ENCODE assay signal across 39 cellular contexts in genomic region chr2:192347542-192347941, GRCh38.
"Had no signal": no experiment of that assay in that cellular context is flagged by ENCODE, and none has a peak within 500 bp of the region (broad histone marks: within the 10 kb centered on the region; RNA-seq: fewer than 3 reads in every experiment).

No MANE protein-coding gene starts in this region.

- H3K36me3 ChIP-seq: adrenal gland, brain microvascular endothelial cell, breast epithelium, cardiac muscle cell had no signal

- H3K27ac Mint-ChIP-seq: activated B cell treated with CpG ODN at 0.5 μM for 24 hours; activated CD4-positive, alpha-beta memory T cell treated with anti-CD3 and anti-CD28 coated beads, Interleukin-2, amount 10 ng/mL, durations not matched to agents 7 days and 5 days; activated CD4-positive, alpha-beta T cell treated with anti-CD3 and anti-CD28 coated beads, Interleukin-2, amount 10 ng/mL, durations not matched to agents 7 days and 5 days; activated CD8-positive, alpha-beta memory T cell treated with anti-CD3 and anti-CD28 coated beads, Interleukin-2, amount 10 ng/mL, durations not matched to agents 7 days and 5 days; activated CD8-positive, alpha-beta T cell treated with anti-CD3 and anti-CD28 coated beads, Interleukin-2, amount 10 ng/mL, durations not matched to agents 7 days and 5 days; activated naive CD4-positive, alpha-beta T cell treated with anti-CD3 and anti-CD28 coated beads for 36 hours; activated naive CD4-positive, alpha-beta T cell treated with anti-CD3 and anti-CD28 coated beads, Interleukin-2, amount 50 U/mL, for 72 hours; activated naive CD8-positive, alpha-beta T cell treated with anti-CD3 and anti-CD28 coated beads for 36 hours; activated T-cell treated with anti-CD3 and anti-CD28 coated beads, Interleukin-2, amount 50 U/mL, for 24 hours; activated T-helper 1 cell treated with anti-CD3 and anti-CD28 coated beads, Interleukin-12 subunit alpha, Interleukin-12 subunit beta, Interleukin-2, Interleukin-4 antibody, amounts not matched to agents 30 ng/mL and 10 ng/mL and 1 ng/mL, durations not matched to agents 14 hours and 24 hours and 36 hours; activated T-helper 17 cell treated with anti-CD3 and anti-CD28 coated beads, Interleukin-2, amount 50 U/mL, for 72 hours; T-helper 1 cell treated with Interleukin-12 subunit alpha and Interleukin-12 subunit beta and Interleukin-4 antibody, amounts not matched to agents 30 μg/mL and 1 μg/mL, for 36 hours; T-helper 2 cell treated with Interferon-gamma antibody and Interleukin-4, amounts not matched to agents 5 μg/mL and 100 μg/mL, for 36 hours had no signal

- H3K4me3 ChIP-seq: adrenal gland, body of pancreas, breast epithelium, cardiac muscle cell had no signal

- H3K27ac ChIP-seq: adrenal gland, body of pancreas, brain microvascular endothelial cell, breast epithelium, cardiac muscle cell, VCaP had no signal

- H3K27me3 ChIP-seq: adrenal gland, body of pancreas, brain microvascular endothelial cell, breast epithelium, cardiac muscle cell had no signal

- ATAC-seq: activated CD8-positive, alpha-beta memory T cell treated with anti-CD3 and anti-CD28 coated beads, Interleukin-2, amount 10 ng/mL, durations not matched to agents 7 days and 5 days; activated CD8-positive, alpha-beta T cell treated with anti-CD3 and anti-CD28 coated beads, Interleukin-2, amount 10 ng/mL, durations not matched to agents 7 days and 5 days; activated naive CD4-positive, alpha-beta T cell treated with anti-CD3 and anti-CD28 coated beads, Interleukin-2, amount 50 U/mL, for 72 hours; activated T-helper 17 cell treated with anti-CD3 and anti-CD28 coated beads, Interleukin-2, amount 50 U/mL, for 72 hours; body of pancreas had no signal

- H3K4me1 ChIP-seq: adrenal gland, body of pancreas, breast epithelium had no signal

- DNase-seq: activated B cell treated with CpG ODN at 0.5 μM for 24 hours; activated CD4-positive, alpha-beta memory T cell treated with anti-CD3 and anti-CD28 coated beads, Interleukin-2, amount 10 ng/mL, durations not matched to agents 7 days and 5 days; activated CD4-positive, alpha-beta T cell treated with anti-CD3 and anti-CD28 coated beads for 48 hours; activated CD4-positive, alpha-beta T cell treated with anti-CD3 and anti-CD28 coated beads, Interleukin-2, amount 10 ng/mL, durations not matched to agents 7 days and 5 days; activated CD4-positive, alpha-beta T cell treated with anti-CD3 and anti-CD28 coated beads, Interleukin-2, amount 50 U/mL, for 48 hours; activated CD4-positive, CD25-positive, alpha-beta regulatory T cell treated with anti-CD3 and anti-CD28 coated beads, Interleukin-2, amount 50 U/mL, for 72 hours; activated CD8-positive, alpha-beta memory T cell treated with anti-CD3 and anti-CD28 coated beads for 24 hours; activated CD8-positive, alpha-beta memory T cell treated with anti-CD3 and anti-CD28 coated beads, Interleukin-2, amount 10 ng/mL, durations not matched to agents 7 days and 5 days; activated CD8-positive, alpha-beta memory T cell treated with anti-CD3 and anti-CD28 coated beads, Interleukin-2, amount 50 U/mL, for 48 hours; activated CD8-positive, alpha-beta T cell treated with anti-CD3 and anti-CD28 coated beads, Interleukin-2, amount 10 ng/mL, durations not matched to agents 7 days and 5 days; activated effector memory CD4-positive, alpha-beta T cell treated with anti-CD3 and anti-CD28 coated beads, Interleukin-2, amount 50 U/mL, for 16 hours; activated gamma-delta T cell treated with Interleukin-2 at 50 U/mL for 16 hours; activated naive CD4-positive, alpha-beta T cell; activated naive CD4-positive, alpha-beta T cell treated with anti-CD3 and anti-CD28 coated beads for 36 hours; activated naive CD4-positive, alpha-beta T cell treated with anti-CD3 and anti-CD28 coated beads, Interleukin-2, amount 50 U/mL, for 16 hours; activated naive CD8-positive, alpha-beta T cell treated with anti-CD3 and anti-CD28 coated beads for 36 hours; activated T-cell treated with anti-CD3 and anti-CD28 coated beads, Interleukin-2, amount 50 U/mL, for 24 hours; activated T-cell treated with anti-CD3 and anti-CD28 coated beads, Interleukin-2, amount 50 U/mL, for 48 hours; adrenal gland; amniotic stem cell; aorta; body of pancreas; brain microvascular endothelial cell; caudate nucleus; cerebellar nuclear complex; T-helper 1 cell; T-helper 2 cell; T-helper 9 cell had no signal

- H3K9me3 ChIP-seq: adrenal gland, body of pancreas, breast epithelium had no signal

- H3K4me3 Mint-ChIP-seq: activated B cell treated with CpG ODN at 0.5 μM for 24 hours; activated CD4-positive, alpha-beta memory T cell treated with anti-CD3 and anti-CD28 coated beads, Interleukin-2, amount 10 ng/mL, durations not matched to agents 7 days and 5 days; activated CD4-positive, alpha-beta T cell treated with anti-CD3 and anti-CD28 coated beads, Interleukin-2, amount 10 ng/mL, durations not matched to agents 7 days and 5 days; activated CD8-positive, alpha-beta memory T cell treated with anti-CD3 and anti-CD28 coated beads, Interleukin-2, amount 10 ng/mL, durations not matched to agents 7 days and 5 days; activated CD8-positive, alpha-beta T cell treated with anti-CD3 and anti-CD28 coated beads, Interleukin-2, amount 10 ng/mL, durations not matched to agents 7 days and 5 days; activated naive CD4-positive, alpha-beta T cell treated with anti-CD3 and anti-CD28 coated beads for 36 hours; activated naive CD8-positive, alpha-beta T cell treated with anti-CD3 and anti-CD28 coated beads for 36 hours; activated T-cell treated with anti-CD3 and anti-CD28 coated beads, Interleukin-2, amount 50 U/mL, for 24 hours; activated T-helper 1 cell treated with anti-CD3 and anti-CD28 coated beads, Interleukin-12 subunit alpha, Interleukin-12 subunit beta, Interleukin-2, Interleukin-4 antibody, amounts not matched to agents 30 ng/mL and 10 ng/mL and 1 ng/mL, durations not matched to agents 14 hours and 24 hours and 36 hours; activated T-helper 17 cell treated with anti-CD3 and anti-CD28 coated beads, Interleukin-2, amount 50 U/mL, for 72 hours; central memory CD8-positive, alpha-beta T cell; T-helper 1 cell treated with Interleukin-12 subunit alpha and Interleukin-12 subunit beta and Interleukin-4 antibody, amounts not matched to agents 30 μg/mL and 1 μg/mL, for 36 hours; T-helper 2 cell treated with Interferon-gamma antibody and Interleukin-4, amounts not matched to agents 5 μg/mL and 100 μg/mL, for 36 hours had no signal

- H3K27me3 Mint-ChIP-seq: activated B cell treated with CpG ODN at 0.5 μM for 24 hours; activated CD4-positive, alpha-beta memory T cell treated with anti-CD3 and anti-CD28 coated beads, Interleukin-2, amount 10 ng/mL, durations not matched to agents 7 days and 5 days; activated CD4-positive, alpha-beta T cell treated with anti-CD3 and anti-CD28 coated beads, Interleukin-2, amount 10 ng/mL, durations not matched to agents 7 days and 5 days; activated CD8-positive, alpha-beta memory T cell treated with anti-CD3 and anti-CD28 coated beads, Interleukin-2, amount 10 ng/mL, durations not matched to agents 7 days and 5 days; activated naive CD8-positive, alpha-beta T cell treated with anti-CD3 and anti-CD28 coated beads for 36 hours; activated T-cell treated with anti-CD3 and anti-CD28 coated beads, Interleukin-2, amount 50 U/mL, for 24 hours; central memory CD8-positive, alpha-beta T cell had no signal

- FAIRE-seq: astrocyte, TTC549 had no signal

- H3K9me3 Mint-ChIP-seq: activated B cell treated with CpG ODN at 0.5 μM for 24 hours; activated CD4-positive, alpha-beta memory T cell treated with anti-CD3 and anti-CD28 coated beads, Interleukin-2, amount 10 ng/mL, durations not matched to agents 7 days and 5 days; activated CD4-positive, alpha-beta T cell treated with anti-CD3 and anti-CD28 coated beads, Interleukin-2, amount 10 ng/mL, durations not matched to agents 7 days and 5 days; activated naive CD4-positive, alpha-beta T cell treated with anti-CD3 and anti-CD28 coated beads for 36 hours; activated naive CD4-positive, alpha-beta T cell treated with anti-CD3 and anti-CD28 coated beads, Interleukin-2, amount 50 U/mL, for 72 hours; activated T-helper 1 cell treated with anti-CD3 and anti-CD28 coated beads, Interleukin-12 subunit alpha, Interleukin-12 subunit beta, Interleukin-2, Interleukin-4 antibody, amounts not matched to agents 30 ng/mL and 10 ng/mL and 1 ng/mL, durations not matched to agents 14 hours and 24 hours and 36 hours; activated T-helper 17 cell treated with anti-CD3 and anti-CD28 coated beads, Interleukin-2, amount 50 U/mL, for 72 hours; T-helper 1 cell treated with Interleukin-12 subunit alpha and Interleukin-12 subunit beta and Interleukin-4 antibody, amounts not matched to agents 30 μg/mL and 1 μg/mL, for 36 hours; T-helper 2 cell treated with Interferon-gamma antibody and Interleukin-4, amounts not matched to agents 5 μg/mL and 100 μg/mL, for 36 hours had no signal

- H3K36me3 Mint-ChIP-seq: activated CD8-positive, alpha-beta memory T cell treated with anti-CD3 and anti-CD28 coated beads, Interleukin-2, amount 10 ng/mL, durations not matched to agents 7 days and 5 days; activated naive CD4-positive, alpha-beta T cell treated with anti-CD3 and anti-CD28 coated beads, Interleukin-2, amount 50 U/mL, for 72 hours; activated naive CD8-positive, alpha-beta T cell treated with anti-CD3 and anti-CD28 coated beads for 36 hours had no signal

- H3K4me1 Mint-ChIP-seq: activated B cell treated with CpG ODN at 0.5 μM for 24 hours; activated CD4-positive, alpha-beta memory T cell treated with anti-CD3 and anti-CD28 coated beads, Interleukin-2, amount 10 ng/mL, durations not matched to agents 7 days and 5 days; activated CD4-positive, alpha-beta T cell treated with anti-CD3 and anti-CD28 coated beads, Interleukin-2, amount 10 ng/mL, durations not matched to agents 7 days and 5 days; activated CD8-positive, alpha-beta memory T cell treated with anti-CD3 and anti-CD28 coated beads, Interleukin-2, amount 10 ng/mL, durations not matched to agents 7 days and 5 days; activated naive CD8-positive, alpha-beta T cell treated with anti-CD3 and anti-CD28 coated beads for 36 hours; activated T-helper 17 cell treated with anti-CD3 and anti-CD28 coated beads, Interleukin-2, amount 50 U/mL, for 72 hours; central memory CD8-positive, alpha-beta T cell had no signal
